ENCODE assay signal across 1 cellular context in genomic region chr19:7920520-7921301, GRCh38.
TF ChIP-seq lines count a peak whose summit lies in the region.

No MANE protein-coding gene starts in this region.

TF ChIP-seq in K562, 482 proteins besides CTCF, POLR2A, EP300 and RAD21 (continued from another document and continues in another):
- TF ChIP-seq HNRNPK (IDR thresholded peaks at IDR 0.05; ENCODE audit: low read depth, low read length, poor library complexity, severe bottlenecking) (no peak), ZNF280B (CRISPR knock-in tag; IDR thresholded peaks at IDR 0.05) (no peak), MAFK (IDR thresholded peaks at IDR 0.05; ENCODE audit: low read length) (no peak), NFE2 (IDR thresholded peaks at IDR 0.05; ENCODE audit: low read depth) (no peak), CC2D1A (IDR thresholded peaks at IDR 0.05) (no peak), U2AF1 (optimal IDR thresholded peaks at IDR 0.05; ENCODE audit: low read depth, low read length) (no peak), POLR2B (IDR thresholded peaks at IDR 0.05; ENCODE audit: low read depth, partially characterized antibody) (peak; percentile 56), RBM25 (IDR thresholded peaks at IDR 0.05; ENCODE audit: low read depth, low read length, severe bottlenecking) (no peak), FOXP1 (CRISPR knock-in tag; IDR thresholded peaks at IDR 0.05) (peak; percentile 84), ETS2 (tag; IDR thresholded peaks at IDR 0.05; ENCODE audit: borderline replicate concordance, poor library complexity, severe bottlenecking) (no peak), CSDE1 (IDR thresholded peaks at IDR 0.05) (no peak), OTX1 (CRISPR knock-in tag; IDR thresholded peaks at IDR 0.05) (peak; percentile 91), ZFP36 (IDR thresholded peaks at IDR 0.05; ENCODE audit: low read depth, low read length, partially characterized antibody) (no peak), GATA2 (CRISPR knock-in tag; IDR thresholded peaks at IDR 0.05) (no peak), MXD1 (CRISPR knock-in tag; IDR thresholded peaks at IDR 0.05; ENCODE audit: borderline replicate concordance, poor library complexity, severe bottlenecking) (no peak), NELFE (IDR thresholded peaks at IDR 0.05; ENCODE audit: insufficient read depth, insufficient read length) (no peak), NFXL1 (CRISPR knock-in tag; IDR thresholded peaks at IDR 0.05) (no peak), ELK3 (CRISPR knock-in tag; IDR thresholded peaks at IDR 0.05) (no peak), ZFX (CRISPR knock-in tag; IDR thresholded peaks at IDR 0.05) (peak; percentile 67), ZBTB49 (CRISPR knock-in tag; IDR thresholded peaks at IDR 0.05; ENCODE audit: borderline replicate concordance) (no peak), LARP7 (IDR thresholded peaks at IDR 0.05) (no peak), MLLT1 (IDR thresholded peaks at IDR 0.05) (0 out of 4 replicates have a peak, but pooled peaks of 1 of the 2 experiments have one; percentile 26), IRF2 (CRISPR knock-in tag; IDR thresholded peaks at IDR 0.05) (no peak), ILK (tag; IDR thresholded peaks at IDR 0.05; ENCODE audit: borderline replicate concordance, low read depth) (no peak), NONO (IDR thresholded peaks at IDR 0.05; ENCODE audit: low read depth in 2 of 2, low read length in 1 of 2) (no peak), HEY1 (CRISPR knock-in tag; IDR thresholded peaks at IDR 0.05; ENCODE audit: borderline replicate concordance) (no peak), TFAM (CRISPR knock-in tag; conservative IDR thresholded peaks at IDR 0.05) (no peak), ZNF354B (CRISPR knock-in tag; IDR thresholded peaks at IDR 0.05) (no peak), ZBTB33 (CRISPR knock-in tag; IDR thresholded peaks at IDR 0.05) (no peak), ZNF24 (IDR thresholded peaks at IDR 0.05) (no peak), DLX4 (CRISPR knock-in tag; IDR thresholded peaks at IDR 0.05) (no peak), HMBOX1 (IDR thresholded peaks at IDR 0.05) (no peak), HINFP (tag; conservative IDR thresholded peaks at IDR 0.05; ENCODE audit: low read depth) (no peak), POLR3A (IDR thresholded peaks at IDR 0.05; ENCODE audit: borderline replicate concordance, extremely low read depth, insufficient read depth, insufficient read length) (no peak), RBM15 (IDR thresholded peaks at IDR 0.05; ENCODE audit: insufficient read depth, low read length) (no peak), BCLAF1 (IDR thresholded peaks at IDR 0.05; ENCODE audit: borderline replicate concordance in 1 of 2, control insufficient read depth in 1 of 2, low read depth in 2 of 2, low read length in 1 of 2) (no peak), YY1 (IDR thresholded peaks at IDR 0.05; ENCODE audit: borderline replicate concordance in 1 of 3, control insufficient read depth in 1 of 3, extremely low read depth in 1 of 3, insufficient read depth in 3 of 3, insufficient read length in 1 of 3, insufficient replicate concordance in 2 of 3, low read depth in 1 of 3, low read length in 2 of 3) (no peak), MAFF (IDR thresholded peaks at IDR 0.05; ENCODE audit: low read length) (no peak), CBX3 (IDR thresholded peaks at IDR 0.05; ENCODE audit: borderline replicate concordance in 1 of 2, low read length in 2 of 2) (peak in 1 of 2 experiments; percentile 31; a peak in 1 of 3 replicates), REST (CRISPR knock-in tag; IDR thresholded peaks at IDR 0.05; ENCODE audit: low read depth) (0 out of 2 replicates have a peak, but pooled peaks have one; percentile 51), SMARCA5 (IDR thresholded peaks at IDR 0.05) (no peak)
